24 cellular contexts compared by ENCODE assay signal in the genomic region with DNA sequence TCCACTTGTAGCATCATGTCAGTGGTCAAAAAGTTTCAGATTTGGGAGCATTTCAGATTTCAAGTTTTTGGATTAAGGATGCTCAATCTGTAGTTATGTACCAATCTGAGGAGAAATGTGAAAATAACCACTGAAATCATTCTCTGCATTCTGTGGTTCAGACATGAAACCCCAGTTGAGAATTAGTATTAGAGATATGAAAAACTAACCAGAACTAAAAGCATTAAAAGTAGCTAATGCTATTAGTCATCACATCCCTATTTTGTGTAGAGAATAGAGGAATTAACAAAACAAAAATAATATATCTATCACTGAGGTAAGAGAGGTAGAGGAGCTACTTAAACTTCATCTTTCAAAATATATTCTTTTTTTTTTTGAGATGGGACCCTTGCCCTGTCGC. TPM values are rescaled to one million over a fixed set of nuclear protein-coding genes. Genes with fewer than 3 reads are reported as not detected.
A peak's percentile ranks its signal among the peaks of the same experiment; 100 is the strongest.
DNase-seq lines count a peak whose midpoint lies in the region; ATAC-seq and TF ChIP-seq lines count a peak whose summit lies in the region.
"Had no signal": no experiment of that assay in that cellular context is flagged by ENCODE, and none has a peak within 500 bp of the region (broad histone marks: within the 10 kb centered on the region; RNA-seq: fewer than 3 reads in every experiment).

No MANE protein-coding gene starts in this region.

- H3K9me3 ChIP-seq in stomach, result no peaks in the 10 kb centered on the region
- H3K9me3 ChIP-seq: gastroesophageal sphincter had no signal

- DNase-seq in AG04449 (ENCODE audit: low read depth, low spot score) (peak; percentile 23), GM13977 (ENCODE audit: low spot score) (peak; percentile 33), astrocyte of the hippocampus (ENCODE audit: low read depth, low spot score) (peak; percentile 40), NCI-H2227 treated with DMSO at 0.1 percent for 48 hours (lab: John Stamatoyannopoulos, UW) (no peak), NCI-H748 (lab: John Stamatoyannopoulos, UW; ENCODE audit: unreplicated experiment) (no peak), stomach (no peak)
- DNase-seq: activated CD4-positive, alpha-beta T cell treated with anti-CD3 and anti-CD28 coated beads for 1 hour; activated naive CD4-positive, alpha-beta T cell treated with anti-CD3 and anti-CD28 coated beads, Interleukin-2, amount 50 U/mL, for 16 hours; activated T-cell treated with anti-CD3 and anti-CD28 coated beads, Interleukin-2, amount 50 U/mL, for 48 hours; aorta; C1 segment of cervical spinal cord; DMS153; effector memory CD4-positive, alpha-beta T cell; H7; NCI-H1417; NCI-H69; OCI-M1; right cardiac atrium; Right ventricle myocardium superior had no signal

- no peak overlapping the region for H3K4me3 ChIP-seq in AG04449 (ENCODE audit: low read depth, low read length)
- no peak overlapping the region for H3K4me3 ChIP-seq in stomach
- H3K4me3 ChIP-seq: gastroesophageal sphincter had no signal

- intact Hi-C loops in stomach (cut with DNase I; ENCODE audit: low total_unique reads), result no loop called here

- 86 to 100% (median 96%) methylated on average over 1 of the region's 1 CpG for WGBS in stomach, 5 donors

- no peak for TF ChIP-seq POLR2A in stomach (IDR thresholded peaks at IDR 0.05)

- CTCF ChIA-PET in AG04449 (lab: Yijun Ruan, JAX), result interaction anchor here (0.9 kb wide), 1 partner anchor 21 kb away, joined by 4 read pairs; no protein-coding TSS in a partner anchor

- ATAC-seq in HG02870 (IDR thresholded peaks at IDR 0.05; ENCODE audit: unreplicated experiment) (peak; percentile 51), HG03095 (IDR thresholded peaks at IDR 0.05; ENCODE audit: unreplicated experiment) (no peak)
- ATAC-seq: esophagus mucosa, gastroesophageal sphincter, right cardiac atrium had no signal

- no peak overlapping the region for H3K27ac ChIP-seq in stomach
- H3K27ac ChIP-seq: 22Rv1, gastroesophageal sphincter had no signal

- no peaks in the 10 kb centered on the region for H3K4me1 ChIP-seq in stomach
- H3K4me1 ChIP-seq: gastroesophageal sphincter had no signal

- POLR2A ChIA-PET in AG04449 (lab: Yijun Ruan, JAX), result no interaction called here

- TF ChIP-seq EP300 in stomach (IDR thresholded peaks at IDR 0.05), result no peak

- TF ChIP-seq CTCF in AG04449 (IDR thresholded peaks at IDR 0.05; ENCODE audit: insufficient read depth, low read length, missing control alignments) (no peak), GM13977 (IDR thresholded peaks at IDR 0.05; ENCODE audit: extremely low read depth, insufficient read depth, missing control alignments) (no peak), stomach (IDR thresholded peaks at IDR 0.05) (no peak)

- H3K27me3 ChIP-seq in stomach, result no peaks in the 10 kb centered on the region
- H3K27me3 ChIP-seq: gastroesophageal sphincter had no signal

- peaks cover 0 to 4% (median 0%) of the 10 kb centered on the region in 4 donors for H3K36me3 ChIP-seq in stomach

- in situ Hi-C loops in GM13977 (cut with MboI; ENCODE audit: low pct_unique_long_range_greater_than_20kb, low sequenced_read_pairs, unreplicated experiment), result no loop called here

RNA-seq across cellular contexts. Expression of a gene that starts 28.0 kb away (rescaled TPM):
- 100 to 1,000 TPM in 2 of 5 donors, 10 to 100 TPM in 3; 35.9 to 212 (median 65.0) TPM for total RNA-seq in stomach
- polyA plus RNA-seq in stomach, result 10 to 100 TPM; 25.9 to 37.3 (median 30.9) TPM

Comparison
In these comparisons a context has a peak if more than half of its experiments do, and no peak if none do; other contexts are left out.
1. DNase-seq: peak in AG04449 (single experiment), GM13977 (single experiment) and astrocyte of the hippocampus (single experiment); none in NCI-H2227 treated with DMSO at 0.1 percent for 48 hours (single experiment), NCI-H748 (single experiment) and stomach (single experiment).